Comparison of ENCODE assay signal across 8 cellular contexts in genomic region chr2:200383380-200384110, GRCh38.
DNase-seq lines count a peak whose midpoint lies in the region; ATAC-seq, FAIRE-seq and TF ChIP-seq lines count a peak whose summit lies in the region.

No MANE protein-coding gene starts in this region.

- H3K36me3 ChIP-seq in MG63 (no peaks in the 10 kb centered on the region), upper lobe of right lung (no peaks in the 10 kb centered on the region)

- FAIRE-seq in islet of Langerhans (lab: Jason Lieb, UNC): peak; percentile 95

- peak; percentile 57 for ATAC-seq in GM21528 (IDR thresholded peaks at IDR 0.05; ENCODE audit: low FRiP score, unreplicated experiment)
- ATAC-seq in upper lobe of right lung: peak; percentile 72
- ATAC-seq in GM19455 (IDR thresholded peaks at IDR 0.05; ENCODE audit: unreplicated experiment): no peak

- peak overlapping the region; percentile 39 for H3K27ac ChIP-seq in upper lobe of right lung

- H3K4me3 ChIP-seq in MG63: peak overlapping the region; percentile 38
- H3K4me3 ChIP-seq in upper lobe of right lung: peak overlapping the region; percentile 15

- TF ChIP-seq CTCF in upper lobe of right lung (IDR thresholded peaks at IDR 0.05): no peak

- intact Hi-C loops in upper lobe of right lung (cut with DNase I): no loop called here

- peaks cover 32% of the 10 kb centered on the region for H3K4me1 ChIP-seq in upper lobe of right lung

- H3K9me3 ChIP-seq in MG63 (no peaks in the 10 kb centered on the region), upper lobe of right lung (no peaks in the 10 kb centered on the region)

- H3K27me3 ChIP-seq in MG63: no peaks in the 10 kb centered on the region
- no peaks in the 10 kb centered on the region for H3K27me3 ChIP-seq in upper lobe of right lung

- peak; percentile 70 for DNase-seq in EH (ENCODE audit: low read depth)
- no peak for DNase-seq in MG63
- peak; percentile 84 for DNase-seq in amniotic epithelial cell (ENCODE audit: low read depth)
- no peak for DNase-seq in upper lobe of right lung
- DNase-seq in nucleus accumbens (lab: John Stamatoyannopoulos, UW): no peak

Comparison
In these comparisons a context has a peak if more than half of its experiments do, and no peak if none do; other contexts are left out.
1. DNase-seq: peak in EH (single experiment) and amniotic epithelial cell (single experiment); none in MG63 (single experiment), upper lobe of right lung (single experiment) and nucleus accumbens (0 of 56).